17 cellular contexts compared by ENCODE assay signal in the genomic region with DNA sequence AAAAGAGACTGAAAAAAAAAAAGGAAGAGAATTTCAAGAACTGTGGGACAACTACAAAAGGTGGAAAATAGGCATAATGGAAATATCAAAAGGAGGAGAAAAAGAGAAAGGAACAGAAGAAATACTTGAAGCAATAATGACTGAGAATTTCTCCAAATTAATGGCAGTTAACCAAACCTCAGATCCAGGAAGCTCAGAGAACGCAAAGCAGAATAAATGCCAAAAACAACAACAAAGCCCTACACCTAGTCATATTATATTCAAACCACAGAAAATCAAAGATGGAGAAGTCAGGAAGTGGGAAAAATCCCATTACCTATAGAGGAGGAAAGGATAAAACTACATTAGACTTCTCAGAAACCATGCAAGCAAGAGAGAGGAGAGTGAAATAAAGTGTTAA.
"Had no signal": no experiment of that assay in that cellular context is flagged by ENCODE, and none has a peak within 500 bp of the region (broad histone marks: within the 10 kb centered on the region; RNA-seq: fewer than 3 reads in every experiment).

No MANE protein-coding gene starts in this region.

- H3K27ac Mint-ChIP-seq: activated naive CD4-positive, alpha-beta T cell treated with anti-CD3 and anti-CD28 coated beads, Interleukin-2, amount 50 U/mL, for 24 hours; progenitor cell of endocrine pancreas; stimulated activated naive B cell treated with anti-CD40 and anti-IgM and Interleukin-4, amounts not matched to agents 10 μg/mL and 1 μg/mL and 100 μg/mL, for 72 hours had no signal

- DNase-seq: activated CD4-positive, alpha-beta T cell treated with anti-CD3 and anti-CD28 coated beads, Interleukin-2, amount 50 U/mL, for 1 hour; activated CD4-positive, CD25-positive, alpha-beta regulatory T cell treated with anti-CD3 and anti-CD28 coated beads, Interleukin-2, amount 50 U/mL, for 72 hours; activated CD8-positive, alpha-beta memory T cell treated with anti-CD3 and anti-CD28 coated beads, Interleukin-2, amount 50 U/mL, for 4 hours; activated effector memory CD4-positive, alpha-beta T cell treated with anti-CD3 and anti-CD28 coated beads, Interleukin-2, amount 50 U/mL, for 16 hours; activated T-cell treated with anti-CD3 and anti-CD28 coated beads, Interleukin-2, amount 50 U/mL, for 48 hours; adrenal gland; body of pancreas; esophagus squamous epithelium; foreskin melanocyte; head of caudate nucleus; left lung; stimulated activated naive B cell treated with anti-CD40 and anti-IgM and Interleukin-4, amounts not matched to agents 10 μg/mL and 1 μg/mL and 100 μg/mL, for 72 hours; T-helper 2 cell had no signal

- H3K27me3 Mint-ChIP-seq: activated naive CD4-positive, alpha-beta T cell treated with anti-CD3 and anti-CD28 coated beads, Interleukin-2, amount 50 U/mL, for 24 hours; progenitor cell of endocrine pancreas had no signal

- H3K9me3 Mint-ChIP-seq: activated naive CD4-positive, alpha-beta T cell treated with anti-CD3 and anti-CD28 coated beads, Interleukin-2, amount 50 U/mL, for 24 hours; central memory CD8-positive, alpha-beta T cell had no signal

- H3K4me3 Mint-ChIP-seq: activated naive CD4-positive, alpha-beta T cell treated with anti-CD3 and anti-CD28 coated beads, Interleukin-2, amount 50 U/mL, for 24 hours; central memory CD8-positive, alpha-beta T cell; stimulated activated naive B cell treated with anti-CD40 and anti-IgM and Interleukin-4, amounts not matched to agents 10 μg/mL and 1 μg/mL and 100 μg/mL, for 72 hours had no signal

- H3K4me1 Mint-ChIP-seq: activated naive CD4-positive, alpha-beta T cell treated with anti-CD3 and anti-CD28 coated beads, Interleukin-2, amount 50 U/mL, for 24 hours; central memory CD8-positive, alpha-beta T cell; stimulated activated naive B cell treated with anti-CD40 and anti-IgM and Interleukin-4, amounts not matched to agents 10 μg/mL and 1 μg/mL and 100 μg/mL, for 72 hours had no signal

- H3K36me3 Mint-ChIP-seq: activated naive CD4-positive, alpha-beta T cell treated with anti-CD3 and anti-CD28 coated beads, Interleukin-2, amount 50 U/mL, for 24 hours; stimulated activated naive B cell treated with anti-CD40 and anti-IgM and Interleukin-4, amounts not matched to agents 10 μg/mL and 1 μg/mL and 100 μg/mL, for 72 hours had no signal

- H3K4me3 ChIP-seq: adrenal gland, body of pancreas, coronary artery, esophagus squamous epithelium, left lung had no signal

- ATAC-seq: body of pancreas; left lung; stimulated activated naive B cell treated with anti-CD40 and anti-IgM and Interleukin-4, amounts not matched to agents 10 μg/mL and 1 μg/mL and 100 μg/mL, for 72 hours had no signal
